8 cellular contexts compared by ENCODE assay signal in genomic region chr12:56267443-56268071, GRCh38. TPM values are rescaled to one million over a fixed set of nuclear protein-coding genes. Genes with fewer than 3 reads are reported as not detected.
DNase-seq lines count a peak whose midpoint lies in the region; ATAC-seq, FAIRE-seq and TF ChIP-seq lines count a peak whose summit lies in the region.

No MANE protein-coding gene starts in this region.

- DNase-seq in NCI-H748 (lab: John Stamatoyannopoulos, UW; ENCODE audit: unreplicated experiment) (peak; percentile 29), NCI-H748 treated with DMSO at 0.1 percent for 48 hours (lab: John Stamatoyannopoulos, UW) (no peak), astrocyte of the cerebellum (ENCODE audit: low read depth) (no peak), keratinocyte (ENCODE audit: low read depth, low spot score) (no peak), stromal cell of bone marrow (ENCODE audit: low read depth) (peak; percentile 18)
- DNase-seq in stimulated activated CD4-positive, alpha-beta T cell treated with anti-CD3 and anti-CD28 coated beads, Interleukin-2, amount 100 ng/mL, for 48 hours, result no peak

- H3K27ac ChIP-seq in keratinocyte (ENCODE audit: control insufficient read depth, insufficient read depth, low read length), result no peak overlapping the region

- peak overlapping the region; percentile 87 for H3K9ac ChIP-seq in keratinocyte (ENCODE audit: control insufficient read depth, extremely low read depth, insufficient read depth, low read length)

- peak overlapping the region; percentile 96 for H2AFZ ChIP-seq in keratinocyte (ENCODE audit: control insufficient read depth, low read length)

- TF ChIP-seq CTCF in astrocyte of the cerebellum (IDR thresholded peaks at IDR 0.05; ENCODE audit: low read depth, low read length, missing control alignments), result no peak
- TF ChIP-seq CTCF in keratinocyte (optimal IDR thresholded peaks at IDR 0.05 in 1 of 3, IDR thresholded peaks at IDR 0.05 in 1 of 3, conservative IDR thresholded peaks at IDR 0.05 in 1 of 3; ENCODE audit: extremely low read depth in 1 of 3, insufficient read depth in 2 of 3, low read length in 3 of 3), result no peak

- no peaks in the 10 kb centered on the region for H3K27me3 ChIP-seq in keratinocyte (ENCODE audit: control insufficient read depth, extremely low read depth, insufficient read depth, low read length)

- in situ Hi-C loops in astrocyte of the cerebellum (cut with HindIII; ENCODE audit: low sequenced_read_pairs), result no loop called here

- H3K4me1 ChIP-seq in keratinocyte (ENCODE audit: control insufficient read depth, extremely low read depth, insufficient read depth, low read length), result peaks cover 5% of the 10 kb centered on the region

- no peaks in the 10 kb centered on the region for H3K79me2 ChIP-seq in keratinocyte (ENCODE audit: control insufficient read depth, insufficient read depth, low read length)

- no peaks in the 10 kb centered on the region for H4K20me1 ChIP-seq in keratinocyte (ENCODE audit: control insufficient read depth, extremely low read depth, insufficient read depth, low read length)

- H3K4me2 ChIP-seq in keratinocyte (ENCODE audit: control insufficient read depth, extremely low read depth, insufficient read depth, low read depth, low read length), result peak overlapping the region; percentile 98

- dilution Hi-C loops in keratinocyte (cut with MboI; ENCODE audit: extremely low pct_ligation_motif_present, low sequenced_read_pairs), result no loop called here

- H3K4me3 ChIP-seq in astrocyte of the cerebellum (ENCODE audit: low read depth, low read length) (peak overlapping the region; percentile 65), keratinocyte (ENCODE audit: control insufficient read depth in 2 of 3, extremely low read depth in 1 of 3, insufficient read depth in 2 of 3, low read depth in 1 of 3, low read length in 3 of 3) (peak overlapping the region; percentile 48 to 92 (median 78))

- ATAC-seq in HG03439 (IDR thresholded peaks at IDR 0.05; ENCODE audit: unreplicated experiment) (peak; percentile 5), HG02642 (IDR thresholded peaks at IDR 0.05; ENCODE audit: poor library complexity, unreplicated experiment) (no peak)

- no peaks in the 10 kb centered on the region for H3K9me3 ChIP-seq in keratinocyte (ENCODE audit: control insufficient read depth, low read depth, low read length)

- no peaks in the 10 kb centered on the region for H3K9me1 ChIP-seq in keratinocyte (ENCODE audit: control insufficient read depth, extremely low read depth, insufficient read depth, low read length)

- FAIRE-seq in keratinocyte (lab: Jason Lieb, UNC), result no peak

- H3K36me3 ChIP-seq in keratinocyte (ENCODE audit: control insufficient read depth in 2 of 2, extremely low read depth in 1 of 2, insufficient read depth in 2 of 2, low read length in 2 of 2), result peaks cover 0 to 11% of the 10 kb centered on the region in 2 experiments

RNA-seq across cellular contexts. Expression of gene COQ10A, which starts 0.8 kb away (rescaled TPM):
- 7.5 to 12.1 TPM (median 11.6 TPM) in 3 replicates for polyA plus RNA-seq in keratinocyte
- polyA plus RNA-seq in keratinocyte (2011; ENCODE audit: low read depth), result 1.4 TPM
- 4.1 and 6.3 TPM in 2 replicates for polyA plus RNA-seq in keratinocyte (2011; cell fraction: cytosol; rRNA removed)
- polyA plus RNA-seq in keratinocyte (2011; cell fraction: nucleus; rRNA removed), result 24.8 and 25.0 TPM in 2 replicates
- polyA plus RNA-seq in keratinocyte (2012; ENCODE audit: low replicate concordance), result 4.4 and 4.6 TPM in 2 replicates
- 3.9 to 7.4 TPM (median 4.4 TPM) in 3 replicates for polyA minus RNA-seq in keratinocyte
- 3.6 TPM for polyA minus RNA-seq in keratinocyte (2011; cell fraction: cytosol; rRNA and poly(A)+ RNA removed)
- polyA minus RNA-seq in keratinocyte (2011; cell fraction: nucleus; rRNA and poly(A)+ RNA removed), result 2.4 and 5.7 TPM in 2 replicates

RNA-seq across cellular contexts. Expression of gene ANKRD52, which starts 9.4 kb away (rescaled TPM):
- 14.0 to 21.0 TPM (median 15.2 TPM) in 3 replicates for polyA plus RNA-seq in keratinocyte
- polyA plus RNA-seq in keratinocyte (2011; ENCODE audit: low read depth), result 4.0 TPM
- polyA plus RNA-seq in keratinocyte (2011; cell fraction: cytosol; rRNA removed), result 12.9 and 17.4 TPM in 2 replicates
- polyA plus RNA-seq in keratinocyte (2011; cell fraction: nucleus; rRNA removed), result 66.1 and 81.3 TPM in 2 replicates
- polyA plus RNA-seq in keratinocyte (2012; ENCODE audit: low replicate concordance), result 11.1 and 32.5 TPM in 2 replicates
- 29.8 to 157 TPM (median 37.3 TPM) in 3 replicates for polyA minus RNA-seq in keratinocyte
- polyA minus RNA-seq in keratinocyte (2011; cell fraction: cytosol; rRNA and poly(A)+ RNA removed), result 32.6 TPM
- 37.0 and 48.9 TPM in 2 replicates for polyA minus RNA-seq in keratinocyte (2011; cell fraction: nucleus; rRNA and poly(A)+ RNA removed)

RNA-seq across cellular contexts. Expression of gene CS, which starts 32.6 kb away (rescaled TPM):
- polyA plus RNA-seq in keratinocyte, result 54.3 to 197 TPM (median 105 TPM) in 3 replicates
- 50.2 TPM for polyA plus RNA-seq in keratinocyte (2011; ENCODE audit: low read depth)
- 127 and 169 TPM in 2 replicates for polyA plus RNA-seq in keratinocyte (2011; cell fraction: cytosol; rRNA removed)
- 154 and 160 TPM in 2 replicates for polyA plus RNA-seq in keratinocyte (2011; cell fraction: nucleus; rRNA removed)
- polyA plus RNA-seq in keratinocyte (2012; ENCODE audit: low replicate concordance), result 71.9 and 113 TPM in 2 replicates
- polyA minus RNA-seq in keratinocyte, result 67.6 to 211 TPM (median 146 TPM) in 3 replicates
- 105 TPM for polyA minus RNA-seq in keratinocyte (2011; cell fraction: cytosol; rRNA and poly(A)+ RNA removed)
- polyA minus RNA-seq in keratinocyte (2011; cell fraction: nucleus; rRNA and poly(A)+ RNA removed), result 83.0 and 115 TPM in 2 replicates

RNA-seq across cellular contexts. Expression of gene SLC39A5, which starts 37.7 kb away (rescaled TPM):
- 0.09 TPM in 1 of 3 replicates, not detected in the others for polyA plus RNA-seq in keratinocyte
- polyA plus RNA-seq in keratinocyte (2011; ENCODE audit: low read depth), result not detected
- polyA plus RNA-seq in keratinocyte (2011; cell fraction: cytosol; rRNA removed), result not detected in 2 replicates
- 0.15 TPM in 1 of 2 replicates, not detected in the other for polyA plus RNA-seq in keratinocyte (2011; cell fraction: nucleus; rRNA removed)
- polyA plus RNA-seq in keratinocyte (2012; ENCODE audit: low replicate concordance), result not detected in 2 replicates
- 1.2 TPM in 1 of 3 replicates, not detected in the others for polyA minus RNA-seq in keratinocyte
- not detected for polyA minus RNA-seq in keratinocyte (2011; cell fraction: cytosol; rRNA and poly(A)+ RNA removed)
- polyA minus RNA-seq in keratinocyte (2011; cell fraction: nucleus; rRNA and poly(A)+ RNA removed), result not detected in 2 replicates

RNA-seq across cellular contexts. Expression of gene NABP2, which starts 43.4 kb away (rescaled TPM):
- polyA plus RNA-seq in keratinocyte, result 45.6 to 53.5 TPM (median 53.0 TPM) in 3 replicates
- polyA plus RNA-seq in keratinocyte (2011; ENCODE audit: low read depth), result 30.6 TPM
- 39.4 and 44.0 TPM in 2 replicates for polyA plus RNA-seq in keratinocyte (2011; cell fraction: cytosol; rRNA removed)
- polyA plus RNA-seq in keratinocyte (2011; cell fraction: nucleus; rRNA removed), result 11.3 and 13.9 TPM in 2 replicates
- 28.8 and 36.8 TPM in 2 replicates for polyA plus RNA-seq in keratinocyte (2012; ENCODE audit: low replicate concordance)
- polyA minus RNA-seq in keratinocyte, result 16.8 to 27.1 TPM (median 23.0 TPM) in 3 replicates
- polyA minus RNA-seq in keratinocyte (2011; cell fraction: cytosol; rRNA and poly(A)+ RNA removed), result 20.3 TPM
- 2.8 and 3.8 TPM in 2 replicates for polyA minus RNA-seq in keratinocyte (2011; cell fraction: nucleus; rRNA and poly(A)+ RNA removed)

Comparison
In these comparisons a context has a peak if more than half of its experiments do, and no peak if none do; other contexts are left out.
1. DNase-seq: peak in NCI-H748 (single experiment) and stromal cell of bone marrow (single experiment); none in NCI-H748 treated with DMSO at 0.1 percent for 48 hours (single experiment), astrocyte of the cerebellum (single experiment), keratinocyte (single experiment) and stimulated activated CD4-positive, alpha-beta T cell treated with anti-CD3 and anti-CD28 coated beads, Interleukin-2, amount 100 ng/mL, for 48 hours (0 of 2).